In the genomic region with DNA sequence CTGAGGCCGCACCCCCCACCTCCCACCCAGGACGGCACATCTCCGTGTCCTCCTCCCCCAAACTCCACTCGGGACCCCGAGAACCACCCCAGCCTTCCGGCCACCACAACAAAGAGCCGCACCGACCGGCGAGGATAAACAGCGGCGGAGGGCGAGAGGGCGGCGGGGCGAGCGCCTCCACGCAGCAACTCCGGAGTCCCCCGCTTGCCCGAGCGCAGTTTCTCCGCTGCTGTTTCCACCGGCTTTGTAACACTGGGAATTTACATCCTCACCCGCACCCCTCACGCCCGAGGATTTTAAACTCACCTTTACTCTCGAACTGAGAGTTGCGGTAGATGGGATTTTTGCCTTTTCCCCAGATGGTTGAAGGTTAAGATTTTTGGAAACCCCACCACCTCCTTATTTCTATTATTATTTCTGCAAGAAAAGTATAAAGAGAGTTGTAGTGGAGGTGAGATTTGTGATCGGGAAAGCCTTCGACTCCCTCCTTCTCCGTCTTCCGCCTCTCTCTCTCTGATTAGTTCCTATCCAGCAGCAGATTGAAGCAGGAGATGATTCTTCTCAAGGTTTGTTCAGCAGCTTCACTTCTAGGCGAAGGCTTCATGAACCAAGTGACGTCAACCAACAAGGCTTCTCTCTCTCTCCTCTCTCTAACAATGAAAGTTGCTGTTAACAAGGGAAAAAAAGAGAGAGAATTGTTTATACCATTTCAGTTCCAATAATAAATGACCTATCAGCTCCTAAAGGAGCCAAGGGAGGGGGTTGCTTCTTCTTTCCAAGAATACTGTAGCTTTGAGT, we compare ENCODE assay signal across 8 cellular contexts. TPM values are rescaled to one million over a fixed set of nuclear protein-coding genes. Genes with fewer than 3 reads are reported as not detected.
DNase-seq lines count a peak whose midpoint lies in the region; ATAC-seq lines count a peak whose summit lies in the region.

A gene with protein sequence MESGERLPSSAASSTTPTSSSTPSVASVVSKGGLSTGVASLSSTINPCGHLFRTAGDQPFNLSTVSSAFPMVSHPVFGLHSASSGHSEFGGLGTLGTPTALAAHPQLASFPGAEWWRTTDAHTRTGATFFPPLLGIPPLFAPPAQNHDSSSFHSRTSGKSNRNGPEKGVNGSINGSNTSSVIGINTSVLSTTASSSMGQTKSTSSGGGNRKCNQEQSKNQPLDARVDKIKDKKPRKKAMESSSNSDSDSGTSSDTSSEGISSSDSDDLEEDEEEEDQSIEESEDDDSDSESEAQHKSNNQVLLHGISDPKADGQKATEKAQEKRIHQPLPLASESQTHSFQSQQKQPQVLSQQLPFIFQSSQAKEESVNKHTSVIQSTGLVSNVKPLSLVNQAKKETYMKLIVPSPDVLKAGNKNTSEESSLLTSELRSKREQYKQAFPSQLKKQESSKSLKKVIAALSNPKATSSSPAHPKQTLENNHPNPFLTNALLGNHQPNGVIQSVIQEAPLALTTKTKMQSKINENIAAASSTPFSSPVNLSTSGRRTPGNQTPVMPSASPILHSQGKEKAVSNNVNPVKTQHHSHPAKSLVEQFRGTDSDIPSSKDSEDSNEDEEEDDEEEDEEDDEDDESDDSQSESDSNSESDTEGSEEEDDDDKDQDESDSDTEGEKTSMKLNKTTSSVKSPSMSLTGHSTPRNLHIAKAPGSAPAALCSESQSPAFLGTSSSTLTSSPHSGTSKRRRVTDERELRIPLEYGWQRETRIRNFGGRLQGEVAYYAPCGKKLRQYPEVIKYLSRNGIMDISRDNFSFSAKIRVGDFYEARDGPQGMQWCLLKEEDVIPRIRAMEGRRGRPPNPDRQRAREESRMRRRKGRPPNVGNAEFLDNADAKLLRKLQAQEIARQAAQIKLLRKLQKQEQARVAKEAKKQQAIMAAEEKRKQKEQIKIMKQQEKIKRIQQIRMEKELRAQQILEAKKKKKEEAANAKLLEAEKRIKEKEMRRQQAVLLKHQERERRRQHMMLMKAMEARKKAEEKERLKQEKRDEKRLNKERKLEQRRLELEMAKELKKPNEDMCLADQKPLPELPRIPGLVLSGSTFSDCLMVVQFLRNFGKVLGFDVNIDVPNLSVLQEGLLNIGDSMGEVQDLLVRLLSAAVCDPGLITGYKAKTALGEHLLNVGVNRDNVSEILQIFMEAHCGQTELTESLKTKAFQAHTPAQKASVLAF (N-terminal part only) (minus strand): TSS at position 613 of the 798 bp plus-strand sequence. CDS start 137,829 bp downstream, outside the sequence.

- no peaks in the 10 kb centered on the region for H3K9me3 ChIP-seq in thymus (ENCODE audit: control insufficient read depth)

- H3K27ac ChIP-seq in thymus (ENCODE audit: low read depth): peak within 1 kb of the TSS; percentile 89

- H3K27me3 ChIP-seq in thymus (ENCODE audit: control insufficient read depth, insufficient read depth): no peaks in the 10 kb centered on the region

- no peaks in the 10 kb centered on the region for H3K36me3 ChIP-seq in thymus (ENCODE audit: control insufficient read depth, insufficient read depth)

- 1% methylated on average over 35 of the region's 35 CpGs for WGBS in thymus

- DNase-seq in COLO829 (ENCODE audit: low spot score) (peak; percentile 35), NCI-H82 (lab: John Stamatoyannopoulos, UW) (peak; percentile 84), fibroblast of the conjunctiva (ENCODE audit: low read depth) (peak; percentile 64), myocyte (ENCODE audit: low read depth) (peak; percentile 79)
- peak; percentile 18 for DNase-seq in activated naive CD4-positive, alpha-beta T cell treated with Interleukin-2 at 50 U/mL for 16 hours

- H3K4me1 ChIP-seq in thymus (ENCODE audit: control insufficient read depth, insufficient read depth, low read length): no peaks in the 10 kb centered on the region

- peak within 1 kb of the TSS; percentile 73 for H3K4me3 ChIP-seq in thymus (ENCODE audit: low read length)

- ATAC-seq in GM19324 (IDR thresholded peaks at IDR 0.05; ENCODE audit: low FRiP score, unreplicated experiment) (peak; percentile 66), HG03354 (IDR thresholded peaks at IDR 0.05; ENCODE audit: poor library complexity, severe bottlenecking, unreplicated experiment) (peak; percentile 67)

RNA-seq across cellular contexts. Expression of the gene that starts here (rescaled TPM):
- 66.8 and 67.7 TPM in 2 replicates for total RNA-seq in myocyte
- 16.0 TPM for polyA plus RNA-seq in myocyte (2012)
- polyA plus RNA-seq in thymus: 16.9 TPM

Comparison
In these comparisons a context has a peak if more than half of its experiments do, and no peak if none do; other contexts are left out.
1. Peak in every context shown above with its lines: DNase-seq, ATAC-seq, H3K4me3 ChIP-seq and H3K27ac ChIP-seq.
2. DNase-seq: peak in every context shown above with its lines; median percentile 84 in NCI-H82; 79 in myocyte; 64 in fibroblast of the conjunctiva; 35 in COLO829; 18 in activated naive CD4-positive, alpha-beta T cell treated with Interleukin-2 at 50 U/mL for 16 hours.